Comparison of ENCODE assay signal across 8 cellular contexts in genomic region chr18:79523738-79524180, GRCh38.
DNase-seq lines count a peak whose midpoint lies in the region; ATAC-seq and TF ChIP-seq lines count a peak whose summit lies in the region.

No MANE protein-coding gene starts in this region.

- peaks cover 9% of the 10 kb centered on the region for H3K4me1 ChIP-seq in A673 (ENCODE audit: insufficient read depth, low read length, poor library complexity, severe bottlenecking)
- H3K4me1 ChIP-seq in right cardiac atrium (ENCODE audit: control insufficient read depth, insufficient read depth, low read length): no peaks in the 10 kb centered on the region

- peak overlapping the region; percentile 94 for H3K27ac Mint-ChIP-seq in activated CD4-positive, alpha-beta T cell treated with anti-CD3 and anti-CD28 coated beads for 36 hours
- peak overlapping the region; percentile 69 to 95 (median 92) for H3K27ac Mint-ChIP-seq in immature natural killer cell
- peak overlapping the region; percentile 99 for H3K27ac Mint-ChIP-seq in stimulated activated naive CD8-positive, alpha-beta T cell treated with anti-CD3 and anti-CD28 coated beads, Interleukin-15, Interleukin-2, amounts not matched to agents 100 ng/mL and 50 ng/mL, for 24 hours

- peaks cover 28% of the 10 kb centered on the region for H3K36me3 Mint-ChIP-seq in activated CD4-positive, alpha-beta T cell treated with anti-CD3 and anti-CD28 coated beads for 36 hours (ENCODE audit: low read depth)
- peaks cover 4 to 13% (median 9%) of the 10 kb centered on the region in 3 donors for H3K36me3 Mint-ChIP-seq in immature natural killer cell
- peaks cover 27% of the 10 kb centered on the region for H3K36me3 Mint-ChIP-seq in stimulated activated naive CD8-positive, alpha-beta T cell treated with anti-CD3 and anti-CD28 coated beads, Interleukin-15, Interleukin-2, amounts not matched to agents 100 ng/mL and 50 ng/mL, for 24 hours (ENCODE audit: low read depth)

- BruUV-seq in A673 (replicated peaks; lab: Mats Ljungman, UMichigan): no TSS peak

- intact Hi-C loops in activated CD4-positive, alpha-beta T cell treated with anti-CD3 and anti-CD28 coated beads for 36 hours (cut with DNase I, micrococcal nuclease): loop anchor here (1.0 to 5.0 kb wide), 13 partner anchors 17 to 584 kb away; partner anchors contain the start of genes CTDP1 (in 2 of the 2), NFATC1 (in 2 of the 2), ADNP2 (in 1 of the 2) and ATP9B (in 1 of the 2)
- intact Hi-C loops in A673 (cut with micrococcal nuclease; ENCODE audit: unreplicated experiment) (no loop called here), right cardiac atrium (cut with DNase I) (no loop called here)

- no peak for TF ChIP-seq CTCF in A673 (conservative IDR thresholded peaks at IDR 0.05; ENCODE audit: low read depth, low read length)

- ATAC-seq in GM19455 (IDR thresholded peaks at IDR 0.05; ENCODE audit: unreplicated experiment) (peak; percentile 58), HG03354 (IDR thresholded peaks at IDR 0.05; ENCODE audit: poor library complexity, severe bottlenecking, unreplicated experiment) (peak; percentile 67), right cardiac atrium (no peak)
- ATAC-seq in activated CD4-positive, alpha-beta T cell treated with anti-CD3 and anti-CD28 coated beads for 36 hours: peak; percentile 49

- H3K4me3 Mint-ChIP-seq in activated CD4-positive, alpha-beta T cell treated with anti-CD3 and anti-CD28 coated beads for 36 hours: peak overlapping the region; percentile 74
- H3K4me3 Mint-ChIP-seq in immature natural killer cell: peak overlapping the region; percentile 78 to 92 (median 87)
- H3K4me3 Mint-ChIP-seq in stimulated activated naive CD8-positive, alpha-beta T cell treated with anti-CD3 and anti-CD28 coated beads, Interleukin-15, Interleukin-2, amounts not matched to agents 100 ng/mL and 50 ng/mL, for 24 hours: peak overlapping the region; percentile 83

- peaks cover 89% of the 10 kb centered on the region for H3K4me1 Mint-ChIP-seq in activated CD4-positive, alpha-beta T cell treated with anti-CD3 and anti-CD28 coated beads for 36 hours
- H3K4me1 Mint-ChIP-seq in immature natural killer cell: peaks cover 46 to 50% of the 10 kb centered on the region in 2 donors
- peaks cover 73% of the 10 kb centered on the region for H3K4me1 Mint-ChIP-seq in stimulated activated naive CD8-positive, alpha-beta T cell treated with anti-CD3 and anti-CD28 coated beads, Interleukin-15, Interleukin-2, amounts not matched to agents 100 ng/mL and 50 ng/mL, for 24 hours (ENCODE audit: low read depth)

- CTCF ChIA-PET in activated CD4-positive, alpha-beta T cell treated with anti-CD3 and anti-CD28 coated beads for 36 hours (lab: Charles Lee): interaction anchor here (0.8 to 2.7 kb wide), 16 partner anchors 16 to 144 kb away, joined by 3 to 18 read pairs (median 5); partner anchors contain the start of gene NFATC1
- CTCF ChIA-PET in A673 (lab: Charles Lee): no interaction called here

- H3K9me3 ChIP-seq in A673 (ENCODE audit: low read depth, low read length, poor library complexity, severe bottlenecking) (no peaks in the 10 kb centered on the region), right cardiac atrium (ENCODE audit: control insufficient read depth, low read length) (no peaks in the 10 kb centered on the region)

- H3K27me3 ChIP-seq in A673 (replicated peaks; ENCODE audit: insufficient read depth, low read depth, low read length, poor library complexity) (no peaks in the 10 kb centered on the region), right cardiac atrium (ENCODE audit: control insufficient read depth, insufficient read depth) (no peaks in the 10 kb centered on the region)

- 83% methylated on average over 12 of the region's 12 CpGs for WGBS in right cardiac atrium

- no peak overlapping the region for H3K4me3 ChIP-seq in A673 (ENCODE audit: low read depth, low read length, poor library complexity, severe bottlenecking)
- no peak overlapping the region for H3K4me3 ChIP-seq in right cardiac atrium (ENCODE audit: low read length)

- peak; percentile 90 for DNase-seq in activated CD4-positive, alpha-beta T cell treated with anti-CD3 and anti-CD28 coated beads for 36 hours
- DNase-seq in immature natural killer cell (peak; percentile 70 to 74 (median 73)), A673 (ENCODE audit: low spot score) (no peak), right cardiac atrium (no peak), cerebellum (ENCODE audit: low spot score) (no peak)

- H3K27me3 Mint-ChIP-seq in activated CD4-positive, alpha-beta T cell treated with anti-CD3 and anti-CD28 coated beads for 36 hours: no peaks in the 10 kb centered on the region
- peaks cover 8 to 18% (median 14%) of the 10 kb centered on the region in 3 donors for H3K27me3 Mint-ChIP-seq in immature natural killer cell (ENCODE audit: low read depth in 3 of 3)
- H3K27me3 Mint-ChIP-seq in stimulated activated naive CD8-positive, alpha-beta T cell treated with anti-CD3 and anti-CD28 coated beads, Interleukin-15, Interleukin-2, amounts not matched to agents 100 ng/mL and 50 ng/mL, for 24 hours: no peaks in the 10 kb centered on the region

- no peaks in the 10 kb centered on the region for H3K9me3 Mint-ChIP-seq in activated CD4-positive, alpha-beta T cell treated with anti-CD3 and anti-CD28 coated beads for 36 hours (ENCODE audit: low read depth)
- no peaks in the 10 kb centered on the region for H3K9me3 Mint-ChIP-seq in immature natural killer cell
- no peaks in the 10 kb centered on the region for H3K9me3 Mint-ChIP-seq in stimulated activated naive CD8-positive, alpha-beta T cell treated with anti-CD3 and anti-CD28 coated beads, Interleukin-15, Interleukin-2, amounts not matched to agents 100 ng/mL and 50 ng/mL, for 24 hours

- no peaks in the 10 kb centered on the region for H3K36me3 ChIP-seq in A673 (ENCODE audit: insufficient read depth, low read length, poor library complexity, severe bottlenecking)

- POLR2A ChIA-PET in activated CD4-positive, alpha-beta T cell treated with anti-CD3 and anti-CD28 coated beads for 36 hours (lab: Charles Lee): interaction anchor here (0.9 to 2.9 kb wide), 11 partner anchors 16 to 158 kb away, joined by 3 to 44 read pairs (median 7); partner anchors contain the start of genes CTDP1 and NFATC1
- POLR2A ChIA-PET in A673 (lab: Charles Lee; ENCODE audit: low non-redundant PET): no interaction called here

- no peak overlapping the region for H3K27ac ChIP-seq in A673 (ENCODE audit: low read depth, low read length, poor library complexity, severe bottlenecking)
- H3K27ac ChIP-seq in right cardiac atrium (ENCODE audit: low read length): no peak overlapping the region

Comparison
In these comparisons a context has a peak if more than half of its experiments do, and no peak if none do; other contexts are left out.
1. ATAC-seq: peak in GM19455 (single experiment), HG03354 (single experiment) and activated CD4-positive, alpha-beta T cell treated with anti-CD3 and anti-CD28 coated beads for 36 hours (single experiment); none in right cardiac atrium (0 of 2).
2. DNase-seq: peak in activated CD4-positive, alpha-beta T cell treated with anti-CD3 and anti-CD28 coated beads for 36 hours (single experiment) and immature natural killer cell (3 of 3); none in A673 (single experiment), right cardiac atrium (0 of 3) and cerebellum (single experiment).
3. intact Hi-C loops: an anchor here in activated CD4-positive, alpha-beta T cell treated with anti-CD3 and anti-CD28 coated beads for 36 hours (1.0 to 5.0 kb wide); none called in A673 and right cardiac atrium.
4. Peak in every context shown above with its lines, with median percentiles within 50 percentile points of each other: H3K27ac Mint-ChIP-seq and H3K4me3 Mint-ChIP-seq.